ENCODE assay signal across 19 cellular contexts in genomic region chr13:98216711-98217110, GRCh38. TPM values are rescaled to one million over a fixed set of nuclear protein-coding genes. Genes with fewer than 3 reads are reported as not detected.
DNase-seq lines count a peak whose midpoint lies in the region; ATAC-seq, FAIRE-seq and TF ChIP-seq lines count a peak whose summit lies in the region.
"Had no signal": no experiment of that assay in that cellular context is flagged by ENCODE, and none has a peak within 500 bp of the region (broad histone marks: within the 10 kb centered on the region; RNA-seq: fewer than 3 reads in every experiment).

No MANE protein-coding gene starts in this region.

- H3K4me3 ChIP-seq in GM12865 (ENCODE audit: low read depth, low read length) (peak overlapping the region; percentile 18), HCT116 (replicated peaks in 1 of 2; ENCODE audit: low read depth in 1 of 2, low read length in 2 of 2) (no peak overlapping the region), astrocyte (ENCODE audit: insufficient read depth, low read depth, low read length) (no peak overlapping the region), HAP-1 (no peak overlapping the region)
- H3K4me3 ChIP-seq: tibial nerve had no signal

- DNase-seq in GM12865 (ENCODE audit: low read depth) (peak; percentile 39), HCT116 (ENCODE audit: low read depth, low spot score) (no peak), astrocyte (ENCODE audit: low read depth) (no peak), HAP-1 (ENCODE audit: low spot score in 2 of 2) (no peak)
- no peak for DNase-seq in activated naive CD4-positive, alpha-beta T cell treated with anti-CD3 and anti-CD28 coated beads, Interleukin-2, amount 50 U/mL, for 72 hours (ENCODE audit: low spot score in 2 of 2)
- DNase-seq: activated CD8-positive, alpha-beta memory T cell treated with anti-CD3 and anti-CD28 coated beads, Interleukin-2, amount 10 ng/mL, durations not matched to agents 7 days and 5 days; NCI-H2029 treated with DMSO at 0.1 percent for 48 hours; WERI-Rb-1 had no signal

- no peaks in the 10 kb centered on the region for H3K27me3 ChIP-seq in HCT116 (ENCODE audit: insufficient read depth, low read length)
- no peaks in the 10 kb centered on the region for H3K27me3 ChIP-seq in astrocyte (ENCODE audit: insufficient read depth, low read length)
- no peaks in the 10 kb centered on the region for H3K27me3 ChIP-seq in HAP-1 (ENCODE audit: low read depth)
- H3K27me3 ChIP-seq: tibial nerve had no signal

- H3K27me3 Mint-ChIP-seq in astrocyte (ENCODE audit: low read depth, unreplicated experiment) (no peaks in the 10 kb centered on the region), nephron (ENCODE audit: low read depth) (no peaks in the 10 kb centered on the region)

- H3K9ac ChIP-seq in HCT116 (ENCODE audit: low read length) = no peak overlapping the region
- H3K9ac ChIP-seq in astrocyte (ENCODE audit: low read length) = no peak overlapping the region

- RAD21 ChIA-PET in HCT116 (lab: Charles Lee; ENCODE audit: low non-redundant PET in 1 of 2, low total read pairs in 2 of 2, uncharacterized antibody in 2 of 2, unreplicated experiment in 2 of 2) = no interaction called here

- H3K4me1 ChIP-seq in HCT116 (ENCODE audit: control insufficient read depth in 1 of 2, insufficient read depth in 2 of 2, low read length in 2 of 2) = peaks cover 27 to 30% of the 10 kb centered on the region in 2 experiments
- H3K4me1 ChIP-seq in astrocyte (ENCODE audit: insufficient read depth, low read length) = peaks cover 43% of the 10 kb centered on the region
- peaks cover 5% of the 10 kb centered on the region; the same call in 1 of the 2 replicates for H3K4me1 ChIP-seq in HAP-1

- no peak for TF ChIP-seq POLR2A in HCT116 (IDR thresholded peaks at IDR 0.05; ENCODE audit: borderline replicate concordance, extremely low read depth, insufficient read depth, insufficient read length)

- peaks cover 19% of the 10 kb centered on the region for H3K36me3 Mint-ChIP-seq in astrocyte (ENCODE audit: low read depth, unreplicated experiment)
- peaks cover 20% of the 10 kb centered on the region for H3K36me3 Mint-ChIP-seq in nephron (ENCODE audit: low read depth)
- H3K36me3 Mint-ChIP-seq in activated naive CD4-positive, alpha-beta T cell treated with anti-CD3 and anti-CD28 coated beads, Interleukin-2, amount 50 U/mL, for 72 hours = no peaks in the 10 kb centered on the region
- H3K36me3 Mint-ChIP-seq: activated CD8-positive, alpha-beta memory T cell treated with anti-CD3 and anti-CD28 coated beads, Interleukin-2, amount 10 ng/mL, durations not matched to agents 7 days and 5 days had no signal

- H3K79me2 ChIP-seq in HCT116 (ENCODE audit: insufficient read depth, low read length) (no peaks in the 10 kb centered on the region), astrocyte (ENCODE audit: insufficient read depth, low read length) (peaks cover 40% of the 10 kb centered on the region)

- in situ Hi-C loops in HAP-1 (cut with MboI; ENCODE audit: low sequenced_read_pairs) = no loop called here

- H3K4me1 Mint-ChIP-seq in astrocyte (ENCODE audit: low read depth, unreplicated experiment) = peaks cover 33% of the 10 kb centered on the region
- peaks cover 89% of the 10 kb centered on the region for H3K4me1 Mint-ChIP-seq in nephron
- H3K4me1 Mint-ChIP-seq: activated CD8-positive, alpha-beta memory T cell treated with anti-CD3 and anti-CD28 coated beads, Interleukin-2, amount 10 ng/mL, durations not matched to agents 7 days and 5 days had no signal

- POLR2A ChIA-PET in HCT116 (lab: Charles Lee) = no interaction called here

- CTCF ChIA-PET in HCT116 (lab: Charles Lee) = no interaction called here

- H3K36me3 ChIP-seq in HCT116 (ENCODE audit: control insufficient read depth in 1 of 2, insufficient read depth in 2 of 2, low read length in 2 of 2) = no peaks in the 10 kb centered on the region
- no peaks in the 10 kb centered on the region for H3K36me3 ChIP-seq in astrocyte (ENCODE audit: insufficient read depth, low read length)
- peaks cover 7% of the 10 kb centered on the region; the same call in 1 of the 2 replicates for H3K36me3 ChIP-seq in HAP-1 (replicated peaks)

- H3K4me2 ChIP-seq in HCT116 (ENCODE audit: low read length) (peak overlapping the region; percentile 52; the same call in 1 of the 2 replicates), astrocyte (ENCODE audit: low read length) (peak overlapping the region; percentile 33)

- BruUV-seq in HCT116 (replicated peaks; lab: Mats Ljungman, UMichigan) = no TSS peak

- H3K9me3 ChIP-seq in HCT116 (ENCODE audit: control insufficient read depth in 1 of 2, insufficient read depth in 1 of 2, low read depth in 1 of 2, low read length in 2 of 2) (no peaks in the 10 kb centered on the region), astrocyte (ENCODE audit: insufficient read depth, low read depth, low read length) (no peaks in the 10 kb centered on the region), HAP-1 (no peaks in the 10 kb centered on the region)
- H3K9me3 ChIP-seq: tibial nerve had no signal

- H3K9me3 Mint-ChIP-seq in astrocyte (ENCODE audit: unreplicated experiment) (peaks cover 6% of the 10 kb centered on the region), nephron (peaks cover under 1% of the 10 kb centered on the region)
- no peaks in the 10 kb centered on the region for H3K9me3 Mint-ChIP-seq in activated naive CD4-positive, alpha-beta T cell treated with anti-CD3 and anti-CD28 coated beads, Interleukin-2, amount 50 U/mL, for 72 hours

- TF ChIP-seq CTCF in GM12865 (IDR thresholded peaks at IDR 0.05; ENCODE audit: insufficient read depth, low read depth, low read length, missing control alignments) (no peak), HCT116 (IDR thresholded peaks at IDR 0.05 in 2 of 3, conservative IDR thresholded peaks at IDR 0.05 in 1 of 3; ENCODE audit: borderline replicate concordance in 1 of 3, insufficient read depth in 1 of 3, low read depth in 2 of 3, low read length in 2 of 3) (no peak), astrocyte (IDR thresholded peaks at IDR 0.05; ENCODE audit: insufficient read depth, low read depth, low read length) (no peak), nephron (IDR thresholded peaks at IDR 0.05; ENCODE audit: unreplicated experiment in 3 of 3) (no peak)

- no peak for FAIRE-seq in astrocyte (lab: Jason Lieb, UNC)
- FAIRE-seq: bronchial epithelial cell, GM12892, keratinocyte had no signal

- H2AFZ ChIP-seq in HCT116 (ENCODE audit: low read depth, low read length, poor library complexity, severe bottlenecking) (no peak overlapping the region), astrocyte (ENCODE audit: low read depth, low read length) (no peak overlapping the region)

- ATAC-seq in HCT116 (no peak), HG03442 (IDR thresholded peaks at IDR 0.05; ENCODE audit: unreplicated experiment) (no peak), GM18517 (IDR thresholded peaks at IDR 0.05; ENCODE audit: unreplicated experiment) (no peak)
- no peak for ATAC-seq in activated naive CD4-positive, alpha-beta T cell treated with anti-CD3 and anti-CD28 coated beads, Interleukin-2, amount 50 U/mL, for 72 hours
- ATAC-seq: activated CD8-positive, alpha-beta memory T cell treated with anti-CD3 and anti-CD28 coated beads, Interleukin-2, amount 10 ng/mL, durations not matched to agents 7 days and 5 days had no signal

- intact Hi-C loops in HCT116 (cut with micrococcal nuclease) = no loop called here

- no peak overlapping the region for H3K4me3 Mint-ChIP-seq in astrocyte (ENCODE audit: unreplicated experiment)
- H3K4me3 Mint-ChIP-seq in nephron = peak overlapping the region; percentile 31 to 50 (median 41)
- H3K4me3 Mint-ChIP-seq: activated CD8-positive, alpha-beta memory T cell treated with anti-CD3 and anti-CD28 coated beads, Interleukin-2, amount 10 ng/mL, durations not matched to agents 7 days and 5 days had no signal

- no peak for TF ChIP-seq RAD21 in HCT116 (IDR thresholded peaks at IDR 0.05; ENCODE audit: low read depth)

- H3K27ac ChIP-seq in HCT116 (ENCODE audit: low read depth, low read length) = no peak overlapping the region
- peak overlapping the region; percentile 71 for H3K27ac ChIP-seq in astrocyte (ENCODE audit: low read depth, low read length)
- H3K27ac ChIP-seq: tibial nerve had no signal

- no peaks in the 10 kb centered on the region for H3K9me2 ChIP-seq in HCT116 (ENCODE audit: insufficient read depth)

- no peaks in the 10 kb centered on the region for H4K20me1 ChIP-seq in HCT116 (ENCODE audit: insufficient read depth)
- H4K20me1 ChIP-seq in astrocyte (ENCODE audit: insufficient read depth, low read length) = peaks cover 6% of the 10 kb centered on the region

- H3K27ac Mint-ChIP-seq in astrocyte (ENCODE audit: unreplicated experiment) (peak overlapping the region; percentile 91), nephron (peak overlapping the region; percentile 72 to 97 (median 76))
- no peak overlapping the region for H3K27ac Mint-ChIP-seq in activated naive CD4-positive, alpha-beta T cell treated with anti-CD3 and anti-CD28 coated beads, Interleukin-2, amount 50 U/mL, for 72 hours
- H3K27ac Mint-ChIP-seq: activated CD8-positive, alpha-beta memory T cell treated with anti-CD3 and anti-CD28 coated beads, Interleukin-2, amount 10 ng/mL, durations not matched to agents 7 days and 5 days had no signal

TF ChIP-seq in HCT116, 20 proteins besides CTCF, POLR2A, EP300 and RAD21 (continues in another document):
- TF ChIP-seq CEBPB (IDR thresholded peaks at IDR 0.05; ENCODE audit: low read depth) (no peak), EGR1 (IDR thresholded peaks at IDR 0.05; ENCODE audit: low read depth) (no peak; the same call in 1 of the 2 replicates), ZFX (IDR thresholded peaks at IDR 0.05) (no peak)

RNA-seq across cellular contexts. Expression of gene RNF113B, which starts 39.6 kb away (rescaled TPM):
- total RNA-seq in HCT116 (2021; ENCODE audit: unreplicated experiment) (not detected), astrocyte (not detected in 2 replicates)
- polyA plus RNA-seq in HCT116 (2012) = not detected in 2 replicates
- not detected for total RNA-seq in activated naive CD4-positive, alpha-beta T cell treated with anti-CD3 and anti-CD28 coated beads, Interleukin-2, amount 50 U/mL, for 72 hours
- total RNA-seq: activated CD8-positive, alpha-beta memory T cell treated with anti-CD3 and anti-CD28 coated beads, Interleukin-2, amount 10 ng/mL, durations not matched to agents 7 days and 5 days; bronchial epithelial cell; Daoy; glomerular endothelial cell; H4; tibial nerve had no signal
- polyA plus RNA-seq: BJ, keratinocyte had no signal

Comparison
In these comparisons a context has a peak if more than half of its experiments do, and no peak if none do; other contexts are left out.
1. H3K27ac Mint-ChIP-seq: peak in astrocyte (single experiment) and nephron (3 of 3); none in activated naive CD4-positive, alpha-beta T cell treated with anti-CD3 and anti-CD28 coated beads, Interleukin-2, amount 50 U/mL, for 72 hours (0 of 2).